ENCODE assay signal across 8 cellular contexts in the genomic region with DNA sequence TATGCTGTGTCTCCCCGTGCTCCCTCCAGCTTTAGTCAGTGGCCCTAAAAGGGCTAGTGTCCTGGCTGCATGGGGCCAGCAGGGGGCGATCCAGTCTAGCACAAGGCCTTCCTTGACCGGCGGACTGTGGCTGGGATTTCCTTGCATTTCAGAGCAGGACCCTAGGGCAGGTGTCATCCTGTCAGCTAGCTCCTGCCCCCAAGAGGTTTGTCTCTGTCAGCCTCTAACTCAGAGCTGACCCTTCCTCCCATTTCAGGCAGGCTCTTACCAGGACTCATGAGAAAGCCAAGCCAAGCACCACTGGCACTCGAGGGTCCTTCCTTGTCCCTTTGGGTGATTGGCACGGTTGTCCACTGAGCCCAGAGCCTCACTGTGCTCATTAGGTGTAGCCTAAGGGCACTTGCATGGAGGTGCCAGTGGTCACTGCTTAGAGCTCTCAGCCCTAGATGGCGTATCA.
DNase-seq lines count a peak whose midpoint lies in the region; ATAC-seq and TF ChIP-seq lines count a peak whose summit lies in the region.

No MANE protein-coding gene starts in this region.

- H3K9me3 Mint-ChIP-seq in CD14-positive monocyte (no peaks in the 10 kb centered on the region), immature natural killer cell (no peaks in the 10 kb centered on the region)
- H3K9me3 Mint-ChIP-seq in activated T-helper 17 cell treated with anti-CD3 and anti-CD28 coated beads, Interleukin-2, amount 50 U/mL, for 72 hours: no peaks in the 10 kb centered on the region
- H3K9me3 Mint-ChIP-seq in stimulated activated memory B cell treated with anti-CD40 and anti-IgM and Interleukin-4, amounts not matched to agents 10 μg/mL and 1 μg/mL and 100 μg/mL, for 72 hours: no peaks in the 10 kb centered on the region

- peaks cover 0 to 2% (median 2%) of the 10 kb centered on the region in 3 donors for H3K27me3 Mint-ChIP-seq in CD14-positive monocyte (ENCODE audit: low read depth in 3 of 3)
- H3K27me3 Mint-ChIP-seq in activated T-helper 17 cell treated with anti-CD3 and anti-CD28 coated beads, Interleukin-2, amount 50 U/mL, for 72 hours: peaks cover 16% of the 10 kb centered on the region
- H3K27me3 Mint-ChIP-seq in immature natural killer cell (ENCODE audit: low read depth in 3 of 3): peaks cover 0 to 3% (median 0%) of the 10 kb centered on the region in 3 donors
- H3K27me3 Mint-ChIP-seq in stimulated activated memory B cell treated with anti-CD40 and anti-IgM and Interleukin-4, amounts not matched to agents 10 μg/mL and 1 μg/mL and 100 μg/mL, for 72 hours: no peaks in the 10 kb centered on the region

- TF ChIP-seq CTCF in CD14-positive monocyte (IDR thresholded peaks at IDR 0.05): peak; percentile 89

- H3K4me3 Mint-ChIP-seq in CD14-positive monocyte (no peak overlapping the region), immature natural killer cell (no peak overlapping the region)
- no peak overlapping the region for H3K4me3 Mint-ChIP-seq in activated T-helper 17 cell treated with anti-CD3 and anti-CD28 coated beads, Interleukin-2, amount 50 U/mL, for 72 hours
- peak overlapping the region; percentile 83 for H3K4me3 Mint-ChIP-seq in stimulated activated memory B cell treated with anti-CD40 and anti-IgM and Interleukin-4, amounts not matched to agents 10 μg/mL and 1 μg/mL and 100 μg/mL, for 72 hours

- DNase-seq in CD14-positive monocyte (ENCODE audit: low spot score) (peak; percentile 56), NCI-H526 treated with DMSO at 0.1 percent for 48 hours (lab: John Stamatoyannopoulos, UW) (peak; percentile 58), immature natural killer cell (peak; percentile 6 to 17 (median 12)), putamen (ENCODE audit: low spot score) (no peak)

- intact Hi-C loops in CD14-positive monocyte (cut with micrococcal nuclease): no loop called here

- H3K36me3 Mint-ChIP-seq in CD14-positive monocyte (no peaks in the 10 kb centered on the region), immature natural killer cell (no peaks in the 10 kb centered on the region)
- no peaks in the 10 kb centered on the region for H3K36me3 Mint-ChIP-seq in activated T-helper 17 cell treated with anti-CD3 and anti-CD28 coated beads, Interleukin-2, amount 50 U/mL, for 72 hours (ENCODE audit: low read depth)
- H3K36me3 Mint-ChIP-seq in stimulated activated memory B cell treated with anti-CD40 and anti-IgM and Interleukin-4, amounts not matched to agents 10 μg/mL and 1 μg/mL and 100 μg/mL, for 72 hours: peaks cover 5% of the 10 kb centered on the region

- H3K27ac Mint-ChIP-seq in CD14-positive monocyte: no peak overlapping the region
- H3K27ac Mint-ChIP-seq in activated T-helper 17 cell treated with anti-CD3 and anti-CD28 coated beads, Interleukin-2, amount 50 U/mL, for 72 hours: no peak overlapping the region
- H3K27ac Mint-ChIP-seq in immature natural killer cell: no peak overlapping the region
- peak overlapping the region; percentile 90 for H3K27ac Mint-ChIP-seq in stimulated activated memory B cell treated with anti-CD40 and anti-IgM and Interleukin-4, amounts not matched to agents 10 μg/mL and 1 μg/mL and 100 μg/mL, for 72 hours

- H3K4me1 Mint-ChIP-seq in CD14-positive monocyte (peaks cover 6% of the 10 kb centered on the region), immature natural killer cell (no peaks in the 10 kb centered on the region)
- H3K4me1 Mint-ChIP-seq in activated T-helper 17 cell treated with anti-CD3 and anti-CD28 coated beads, Interleukin-2, amount 50 U/mL, for 72 hours: no peaks in the 10 kb centered on the region
- peaks cover 39% of the 10 kb centered on the region for H3K4me1 Mint-ChIP-seq in stimulated activated memory B cell treated with anti-CD40 and anti-IgM and Interleukin-4, amounts not matched to agents 10 μg/mL and 1 μg/mL and 100 μg/mL, for 72 hours

- ATAC-seq in GM18867 (IDR thresholded peaks at IDR 0.05; ENCODE audit: unreplicated experiment) (peak; percentile 87), HG02885 (IDR thresholded peaks at IDR 0.05; ENCODE audit: poor library complexity, unreplicated experiment) (peak; percentile 89)
- ATAC-seq in activated T-helper 17 cell treated with anti-CD3 and anti-CD28 coated beads, Interleukin-2, amount 50 U/mL, for 72 hours (replicated peaks): peak; percentile 49
- ATAC-seq in stimulated activated memory B cell treated with anti-CD40 and anti-IgM and Interleukin-4, amounts not matched to agents 10 μg/mL and 1 μg/mL and 100 μg/mL, for 72 hours: peak; percentile 88
